Comparison of ENCODE assay signal across 12 cellular contexts in the genomic region with DNA sequence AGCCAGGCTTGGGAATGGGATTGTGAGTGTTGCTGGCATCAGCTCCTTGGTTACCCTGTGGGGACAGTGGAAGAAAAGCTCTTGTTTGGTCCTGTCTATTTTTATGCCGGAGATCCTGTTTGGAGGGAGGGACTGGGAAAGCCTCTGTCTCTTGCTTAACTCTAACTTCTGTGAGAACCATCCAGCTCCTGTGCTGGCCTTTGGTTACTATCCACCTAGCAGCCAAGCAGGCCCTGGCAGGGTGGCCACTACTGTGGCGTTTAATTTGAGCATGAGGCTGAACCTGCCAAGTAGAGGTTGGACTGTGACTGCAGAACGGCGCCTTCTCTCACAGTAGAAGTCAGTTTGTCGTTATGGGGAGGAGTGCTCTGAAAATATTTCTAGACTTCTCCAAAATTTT.
DNase-seq lines count a peak whose midpoint lies in the region; ATAC-seq, FAIRE-seq and TF ChIP-seq lines count a peak whose summit lies in the region.
"Had no signal": no experiment of that assay in that cellular context is flagged by ENCODE, and none has a peak within 500 bp of the region (broad histone marks: within the 10 kb centered on the region; RNA-seq: fewer than 3 reads in every experiment).

No MANE protein-coding gene starts in this region.

- H3K4me3 Mint-ChIP-seq in GM23338 = no peak overlapping the region
- H3K4me3 Mint-ChIP-seq: dendritic cell treated with granulocyte-macrophage colony-stimulating factor and Interleukin-4, amounts not matched to agents 40 ng/mL and 50 ng/mL, for 4 days had no signal

- peaks cover 9% of the 10 kb centered on the region; the same call in 1 of the 2 replicates for H3K36me3 ChIP-seq in GM23338 (ENCODE audit: insufficient read depth)
- H3K36me3 ChIP-seq in pancreas = peaks cover 0 to 20% (median 11%) of the 10 kb centered on the region in 3 donors
- peaks cover 0 to 31% (median 2%) of the 10 kb centered on the region in 4 donors for H3K36me3 ChIP-seq in sigmoid colon

- no peaks in the 10 kb centered on the region for H4K20me1 ChIP-seq in GM23338 (replicated peaks; ENCODE audit: insufficient read depth)

- intact Hi-C loops in head of caudate nucleus (cut with DNase I) = no loop called here
- intact Hi-C loops in pancreas (cut with DNase I) = loop anchor here in 2 of 3 donors (10.0 kb wide), 2 partner anchors 194 to 374 kb away; a partner anchor contains a TSS
- intact Hi-C loops in sigmoid colon (cut with DNase I) = no loop called here

- H3K4me3 ChIP-seq in GM23338 (no peak overlapping the region), pancreas (no peak overlapping the region), sigmoid colon (no peak overlapping the region)

- H3K27me3 ChIP-seq in GM23338 (ENCODE audit: insufficient read depth) (no peaks in the 10 kb centered on the region), pancreas (no peaks in the 10 kb centered on the region), sigmoid colon (no peaks in the 10 kb centered on the region)

- H3K4me2 ChIP-seq in GM23338 = no peak overlapping the region

- 62% methylated on average over 5 of the region's 5 CpGs for WGBS in pancreas, 2 donors
- 91 to 93% methylated on average over 5 of the region's 5 CpGs for WGBS in sigmoid colon, 2 donors

- peaks cover 22% of the 10 kb centered on the region for H3K36me3 Mint-ChIP-seq in GM23338 (ENCODE audit: low read depth)

- no peaks in the 10 kb centered on the region; the same call in 2 of the 3 replicates for H3K4me1 Mint-ChIP-seq in GM23338

- TF ChIP-seq EP300 in sigmoid colon (IDR thresholded peaks at IDR 0.05) = no peak

- H3K27ac ChIP-seq in GM23338 (ENCODE audit: low read depth) = peak overlapping the region; percentile 27; the same call in 1 of the 2 replicates
- no peak overlapping the region for H3K27ac ChIP-seq in pancreas
- H3K27ac ChIP-seq in sigmoid colon = no peak overlapping the region

- H3K27me3 Mint-ChIP-seq in GM23338 (ENCODE audit: insufficient read depth, low read depth, poor library complexity) = peaks cover 3% of the 10 kb centered on the region
- H3K27me3 Mint-ChIP-seq: dendritic cell treated with granulocyte-macrophage colony-stimulating factor and Interleukin-4, amounts not matched to agents 40 ng/mL and 50 ng/mL, for 4 days had no signal

- DNase-seq in AG20443 (ENCODE audit: low spot score) (peak; percentile 46), GM23338 (ENCODE audit: low spot score) (no peak), head of caudate nucleus (peak in 24 of 42 donors; percentile 5 to 67 (median 34)), pancreas (peak in 1 of 6 donors; percentile 26), AML-193 (lab: John Stamatoyannopoulos, UW) (no peak), sigmoid colon (no peak), NCI-H2171 (lab: John Stamatoyannopoulos, UW) (no peak)
- DNase-seq in effector CD8-positive, alpha-beta T cell (lab: John Stamatoyannopoulos, UW) = no peak
- DNase-seq: Caco-2; stimulated activated CD4-positive, alpha-beta T cell treated with anti-CD3 and anti-CD28 coated beads, Interleukin-1b, Interleukin-23, amount 100 ng/mL, for 48 hours had no signal

- no peaks in the 10 kb centered on the region for H3K79me2 ChIP-seq in GM23338 (replicated peaks; ENCODE audit: insufficient read depth)

- H3F3A ChIP-seq in GM23338 (replicated peaks; ENCODE audit: low read depth) = no peaks in the 10 kb centered on the region

- H3K9me3 ChIP-seq in pancreas (no peaks in the 10 kb centered on the region), sigmoid colon (no peaks in the 10 kb centered on the region)
- H3K9me3 ChIP-seq: Caco-2 had no signal

- no peak overlapping the region; the same call in 1 of the 2 replicates for H3K27ac Mint-ChIP-seq in GM23338
- H3K27ac Mint-ChIP-seq: dendritic cell treated with granulocyte-macrophage colony-stimulating factor and Interleukin-4, amounts not matched to agents 40 ng/mL and 50 ng/mL, for 4 days had no signal

- H3K9me2 ChIP-seq in GM23338 (ENCODE audit: insufficient read depth) = no peaks in the 10 kb centered on the region

- FAIRE-seq in pancreas (lab: Jason Lieb, UNC) = no peak
- FAIRE-seq: frontal cortex had no signal

- TF ChIP-seq POLR2A in sigmoid colon (IDR thresholded peaks at IDR 0.05) = no peak

- TF ChIP-seq CTCF in GM23338 (conservative IDR thresholded peaks at IDR 0.05; ENCODE audit: low read depth in 2 of 2) = no peak
- TF ChIP-seq CTCF in pancreas (IDR thresholded peaks at IDR 0.05) = no peak
- TF ChIP-seq CTCF in sigmoid colon (IDR thresholded peaks at IDR 0.05) = no peak

- no peaks in the 10 kb centered on the region for H3K9me3 Mint-ChIP-seq in GM23338
- H3K9me3 Mint-ChIP-seq: dendritic cell treated with granulocyte-macrophage colony-stimulating factor and Interleukin-4, amounts not matched to agents 40 ng/mL and 50 ng/mL, for 4 days had no signal

- H3K4me1 ChIP-seq in GM23338 (ENCODE audit: insufficient read depth) = no peaks in the 10 kb centered on the region
- H3K4me1 ChIP-seq in pancreas = peaks cover 0 to 11% (median 0%) of the 10 kb centered on the region in 3 donors
- no peaks in the 10 kb centered on the region for H3K4me1 ChIP-seq in sigmoid colon
- H3K4me1 ChIP-seq: Caco-2 had no signal

- ATAC-seq in GM23338 (no peak), pancreas (peak; percentile 24 to 64 (median 32))

- H2AFZ ChIP-seq in GM23338 = no peak overlapping the region

TF ChIP-seq in GM23338, 12 proteins besides CTCF, POLR2A, EP300 and RAD21 (continues in another document):
- TF ChIP-seq ZNF331 (CRISPR knock-in tag; IDR thresholded peaks at IDR 0.05; ENCODE audit: low read depth) (no peak), EZH2 (IDR thresholded peaks at IDR 0.05; ENCODE audit: low read depth, unreplicated experiment) (no peak), POLR2AphosphoS5 (IDR thresholded peaks at IDR 0.05; ENCODE audit: low read depth) (no peak), ZNF114 (CRISPR knock-in tag; IDR thresholded peaks at IDR 0.05) (no peak), NANOG (IDR thresholded peaks at IDR 0.05; ENCODE audit: borderline replicate concordance) (no peak)
- TF ChIP-seq, protein P1, sequence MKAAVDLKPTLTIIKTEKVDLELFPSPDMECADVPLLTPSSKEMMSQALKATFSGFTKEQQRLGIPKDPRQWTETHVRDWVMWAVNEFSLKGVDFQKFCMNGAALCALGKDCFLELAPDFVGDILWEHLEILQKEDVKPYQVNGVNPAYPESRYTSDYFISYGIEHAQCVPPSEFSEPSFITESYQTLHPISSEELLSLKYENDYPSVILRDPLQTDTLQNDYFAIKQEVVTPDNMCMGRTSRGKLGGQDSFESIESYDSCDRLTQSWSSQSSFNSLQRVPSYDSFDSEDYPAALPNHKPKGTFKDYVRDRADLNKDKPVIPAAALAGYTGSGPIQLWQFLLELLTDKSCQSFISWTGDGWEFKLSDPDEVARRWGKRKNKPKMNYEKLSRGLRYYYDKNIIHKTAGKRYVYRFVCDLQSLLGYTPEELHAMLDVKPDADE (IDR thresholded peaks at IDR 0.05) = no peak

Comparison
In these comparisons a context has a peak if more than half of its experiments do, and no peak if none do; other contexts are left out.
1. DNase-seq: peak in AG20443 (single experiment) and head of caudate nucleus (24 of 42); none in GM23338 (single experiment), AML-193 (0 of 2), sigmoid colon (single experiment), NCI-H2171 (single experiment) and effector CD8-positive, alpha-beta T cell (single experiment).
2. intact Hi-C loops: an anchor here in pancreas (10.0 kb wide); none called in head of caudate nucleus and sigmoid colon.